15 cellular contexts compared by ENCODE assay signal in the genomic region with DNA sequence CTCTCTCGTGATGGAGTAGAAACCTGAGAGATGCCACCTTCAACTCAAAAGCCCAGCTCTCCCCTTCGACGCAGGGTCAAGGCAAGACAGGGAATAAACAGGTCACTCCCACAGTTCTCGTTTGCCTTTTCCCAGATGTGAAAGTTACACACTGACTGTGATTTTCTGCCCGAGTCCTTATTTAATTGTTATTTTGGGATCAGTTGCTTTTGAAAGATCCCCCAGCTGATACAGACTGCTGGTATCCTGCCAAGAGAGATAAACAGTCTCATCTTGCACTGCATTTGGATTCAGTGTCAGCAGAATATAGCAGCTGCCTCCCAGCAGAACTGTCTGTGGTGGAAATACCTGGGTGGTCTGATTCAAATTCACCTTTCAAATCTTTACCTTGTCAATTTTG. TPM values are rescaled to one million over a fixed set of nuclear protein-coding genes. Genes with fewer than 3 reads are reported as not detected.
"Had no signal": no experiment of that assay in that cellular context is flagged by ENCODE, and none has a peak within 500 bp of the region (broad histone marks: within the 10 kb centered on the region; RNA-seq: fewer than 3 reads in every experiment).

No MANE protein-coding gene starts in this region.

- H3K27me3 Mint-ChIP-seq: activated CD8-positive, alpha-beta T cell treated with anti-CD3 and anti-CD28 coated beads for 36 hours had no signal

- H3K4me3 ChIP-seq: breast epithelium, dorsolateral prefrontal cortex, heart left ventricle, thyroid gland had no signal

- H3K27ac Mint-ChIP-seq: activated CD8-positive, alpha-beta T cell treated with anti-CD3 and anti-CD28 coated beads for 36 hours; activated T-cell treated with anti-CD3 and anti-CD28 coated beads, Interleukin-2, amount 50 U/mL, for 72 hours had no signal

- H3K27me3 ChIP-seq: breast epithelium, dorsolateral prefrontal cortex, thyroid gland had no signal

- H3K4me3 Mint-ChIP-seq: activated CD8-positive, alpha-beta T cell treated with anti-CD3 and anti-CD28 coated beads for 36 hours; activated T-cell treated with anti-CD3 and anti-CD28 coated beads, Interleukin-2, amount 50 U/mL, for 72 hours had no signal

- DNase-seq: activated CD4-positive, alpha-beta T cell treated with anti-CD3 and anti-CD28 coated beads for 4 hours; activated CD8-positive, alpha-beta memory T cell treated with anti-CD3 and anti-CD28 coated beads, Interleukin-2, amount 50 U/mL, for 4 hours; activated CD8-positive, alpha-beta T cell treated with anti-CD3 and anti-CD28 coated beads for 36 hours; activated gamma-delta T cell treated with Interleukin-2 at 50 U/mL for 16 hours; activated T-cell treated with anti-CD3 and anti-CD28 coated beads, Interleukin-2, amount 50 U/mL, for 72 hours; aorta; dorsolateral prefrontal cortex; heart left ventricle; small intestine; thyroid gland; WERI-Rb-1 had no signal

- H3K4me1 ChIP-seq: breast epithelium, heart left ventricle, thyroid gland had no signal

- H3K9me3 Mint-ChIP-seq: activated CD8-positive, alpha-beta T cell treated with anti-CD3 and anti-CD28 coated beads for 36 hours; activated T-cell treated with anti-CD3 and anti-CD28 coated beads, Interleukin-2, amount 50 U/mL, for 72 hours had no signal

- H3K9me3 ChIP-seq: breast epithelium, heart left ventricle, thyroid gland had no signal

- ATAC-seq: activated CD8-positive, alpha-beta T cell treated with anti-CD3 and anti-CD28 coated beads for 36 hours; activated T-cell treated with anti-CD3 and anti-CD28 coated beads, Interleukin-2, amount 50 U/mL, for 72 hours; esophagus mucosa; heart left ventricle had no signal

- H3K27ac ChIP-seq: breast epithelium, dorsolateral prefrontal cortex, heart left ventricle, thyroid gland, WERI-Rb-1 had no signal

- H3K36me3 ChIP-seq: breast epithelium, heart left ventricle, thyroid gland, WERI-Rb-1 had no signal

RNA-seq across cellular contexts. Expression of a gene that starts 56.0 kb away (rescaled TPM):
- total RNA-seq: activated CD8-positive, alpha-beta T cell treated with anti-CD3 and anti-CD28 coated beads for 36 hours; activated T-cell treated with anti-CD3 and anti-CD28 coated beads, Interleukin-2, amount 50 U/mL, for 72 hours; aorta; cerebellum; heart left ventricle; liver had no signal
